ENCODE assay signal across 1 cellular context in the genomic region with DNA sequence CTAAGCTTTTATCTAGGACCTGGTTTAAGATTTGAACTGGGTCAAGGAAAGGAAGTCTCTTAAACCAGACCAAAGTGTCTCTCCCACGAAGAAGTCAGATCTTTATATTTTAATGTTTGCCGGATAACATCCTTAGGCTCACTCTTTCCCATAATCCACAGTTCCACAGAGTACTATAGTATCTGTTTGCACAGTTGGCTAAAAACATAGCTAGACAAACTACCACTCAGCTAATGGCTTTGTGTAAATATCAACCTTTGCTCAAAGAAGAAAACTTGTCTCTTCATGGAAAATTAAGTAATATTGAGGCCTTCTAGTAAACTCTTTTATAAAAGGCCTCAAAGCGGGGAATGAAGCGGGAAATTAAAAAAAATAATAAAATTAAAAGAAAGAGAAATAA.
A peak's percentile ranks its signal among the peaks of the same experiment; 100 is the strongest.
TF ChIP-seq lines count a peak whose summit lies in the region.

No MANE protein-coding gene starts in this region.

TF ChIP-seq in HepG2, 621 proteins besides CTCF, POLR2A, EP300 and RAD21:
- TF ChIP-seq ZNF792 (CRISPR knock-in tag; IDR thresholded peaks at IDR 0.05) (peak; percentile 77; the same call in 1 of the 2 replicates), ZNF432 (CRISPR knock-in tag; IDR thresholded peaks at IDR 0.05; ENCODE audit: borderline replicate concordance) (no peak)
